ENCODE assay signal across 20 cellular contexts in genomic region chr12:124875803-124876132, GRCh38.
"Had no signal": no experiment of that assay in that cellular context is flagged by ENCODE, and none has a peak within 500 bp of the region (broad histone marks: within the 10 kb centered on the region; RNA-seq: fewer than 3 reads in every experiment).

No MANE protein-coding gene starts in this region.

- H3K9me3 Mint-ChIP-seq: activated CD4-positive, alpha-beta T cell treated with anti-CD3 and anti-CD28 coated beads, Interleukin-2, amount 10 ng/mL, durations not matched to agents 24 days and 14 days; activated T-cell treated with anti-CD3 and anti-CD28 coated beads, Interleukin-2, amount 50 U/mL, for 24 hours; activated T-helper 2 cell treated with anti-CD3 and anti-CD28 coated beads, Interferon-gamma antibody, Interleukin-2, Interleukin-4, amounts not matched to agents 10 μg/mL and 5 μg/mL and 100 μg/mL, durations not matched to agents 14 hours and 24 hours and 36 hours; memory B cell; naive thymus-derived CD4-positive, alpha-beta T cell; stimulated activated memory B cell treated with anti-CD40 and anti-IgM and Interleukin-4, amounts not matched to agents 10 μg/mL and 1 μg/mL and 100 μg/mL, for 72 hours had no signal

- H3K36me3 Mint-ChIP-seq: memory B cell; naive thymus-derived CD4-positive, alpha-beta T cell; stimulated activated memory B cell treated with anti-CD40 and anti-IgM and Interleukin-4, amounts not matched to agents 10 μg/mL and 1 μg/mL and 100 μg/mL, for 72 hours had no signal

- H3K79me2 ChIP-seq: parathyroid adenoma had no signal

- ATAC-seq: activated CD8-positive, alpha-beta T cell treated with anti-CD3 and anti-CD28 coated beads, Interleukin-2, amount 10 ng/mL, durations not matched to agents 7 days and 5 days; body of pancreas; gastrocnemius medialis; left ventricle myocardium superior; naive thymus-derived CD4-positive, alpha-beta T cell; stimulated activated memory B cell treated with anti-CD40 and anti-IgM and Interleukin-4, amounts not matched to agents 10 μg/mL and 1 μg/mL and 100 μg/mL, for 72 hours had no signal

- H3K27me3 ChIP-seq: body of pancreas, dorsolateral prefrontal cortex, gastrocnemius medialis, neutrophil, sigmoid colon had no signal

- H3K9ac ChIP-seq: parathyroid adenoma had no signal

- H3K9me3 ChIP-seq: body of pancreas, gastrocnemius medialis, neutrophil, sigmoid colon, thoracic aorta had no signal

- H3K27ac ChIP-seq: body of pancreas, dorsolateral prefrontal cortex, gastrocnemius medialis, neutrophil, parathyroid adenoma, sigmoid colon, thoracic aorta had no signal

- H3K4me3 ChIP-seq: body of pancreas, dorsolateral prefrontal cortex, gastrocnemius medialis, sigmoid colon, thoracic aorta had no signal

- H3K27ac Mint-ChIP-seq: activated CD4-positive, alpha-beta T cell treated with anti-CD3 and anti-CD28 coated beads, Interleukin-2, amount 10 ng/mL, durations not matched to agents 24 days and 14 days; activated CD8-positive, alpha-beta T cell treated with anti-CD3 and anti-CD28 coated beads, Interleukin-2, amount 10 ng/mL, durations not matched to agents 7 days and 5 days; activated T-cell treated with anti-CD3 and anti-CD28 coated beads, Interleukin-2, amount 50 U/mL, for 24 hours; activated T-helper 2 cell treated with anti-CD3 and anti-CD28 coated beads, Interferon-gamma antibody, Interleukin-2, Interleukin-4, amounts not matched to agents 10 μg/mL and 5 μg/mL and 100 μg/mL, durations not matched to agents 14 hours and 24 hours and 36 hours; memory B cell; stimulated activated memory B cell treated with anti-CD40 and anti-IgM and Interleukin-4, amounts not matched to agents 10 μg/mL and 1 μg/mL and 100 μg/mL, for 72 hours had no signal

- H3K27me3 Mint-ChIP-seq: stimulated activated memory B cell treated with anti-CD40 and anti-IgM and Interleukin-4, amounts not matched to agents 10 μg/mL and 1 μg/mL and 100 μg/mL, for 72 hours had no signal

- H2AFZ ChIP-seq: parathyroid adenoma had no signal

- DNase-seq: activated CD4-positive, alpha-beta T cell treated with anti-CD3 and anti-CD28 coated beads, Interleukin-2, amount 10 ng/mL, durations not matched to agents 24 days and 14 days; activated CD8-positive, alpha-beta T cell treated with anti-CD3 and anti-CD28 coated beads, Interleukin-2, amount 10 ng/mL, durations not matched to agents 7 days and 5 days; activated naive CD4-positive, alpha-beta T cell treated with Interleukin-2 at 50 U/mL for 16 hours; activated T-cell treated with anti-CD3 and anti-CD28 coated beads, Interleukin-2, amount 50 U/mL, for 24 hours; body of pancreas; caudate nucleus; dorsolateral prefrontal cortex; gastrocnemius medialis; head of caudate nucleus; left ventricle myocardium superior; naive thymus-derived CD4-positive, alpha-beta T cell; sigmoid colon; stimulated activated CD4-positive, alpha-beta T cell treated with anti-CD3 and anti-CD28 coated beads, Interleukin-4, amount 100 ng/mL, for 24 hours; T1000 had no signal

- H3K4me1 ChIP-seq: body of pancreas, gastrocnemius medialis, parathyroid adenoma, sigmoid colon had no signal

- H3K36me3 ChIP-seq: gastrocnemius medialis, neutrophil, sigmoid colon, thoracic aorta had no signal

- H3K4me3 Mint-ChIP-seq: activated CD4-positive, alpha-beta T cell treated with anti-CD3 and anti-CD28 coated beads, Interleukin-2, amount 10 ng/mL, durations not matched to agents 24 days and 14 days; activated CD8-positive, alpha-beta T cell treated with anti-CD3 and anti-CD28 coated beads, Interleukin-2, amount 10 ng/mL, durations not matched to agents 7 days and 5 days; activated T-cell treated with anti-CD3 and anti-CD28 coated beads, Interleukin-2, amount 50 U/mL, for 24 hours; memory B cell; naive thymus-derived CD4-positive, alpha-beta T cell; stimulated activated memory B cell treated with anti-CD40 and anti-IgM and Interleukin-4, amounts not matched to agents 10 μg/mL and 1 μg/mL and 100 μg/mL, for 72 hours had no signal
